8 cellular contexts compared by ENCODE assay signal in genomic region chr22:31662668-31663037, GRCh38. TPM values are rescaled to one million over a fixed set of nuclear protein-coding genes. Genes with fewer than 3 reads are reported as not detected.
DNase-seq lines count a peak whose midpoint lies in the region; ATAC-seq and TF ChIP-seq lines count a peak whose summit lies in the region.

No MANE protein-coding gene starts in this region.

- TF ChIP-seq POLR2A in sigmoid colon (IDR thresholded peaks at IDR 0.05) = no peak

- POLR2A ChIA-PET in T-cell (lab: Charles Lee) = interaction anchor here (0.6 to 1.9 kb wide), 4 partner anchors 14 to 91 kb away, joined by 5 to 15 read pairs (median 6); partner anchors contain the start of gene DEPDC5 (in 1 of the 2)

- intact Hi-C loops in sigmoid colon (cut with DNase I) = loop anchor here (2.0 kb wide), 1 partner anchor 90 kb away; no protein-coding TSS in a partner anchor

- peak overlapping the region; percentile 83 for H3K4me3 ChIP-seq in GM12875 (ENCODE audit: low read depth, low read length)
- H3K4me3 ChIP-seq in fibroblast of pulmonary artery (replicated peaks; ENCODE audit: low read depth, low read length) = peak overlapping the region; percentile 72
- H3K4me3 ChIP-seq in sigmoid colon = peak overlapping the region; percentile 64 to 94 (median 80)

- no peak for TF ChIP-seq EP300 in sigmoid colon (IDR thresholded peaks at IDR 0.05)

- H3K36me3 Mint-ChIP-seq in T-cell = peaks cover 6% of the 10 kb centered on the region

- peak overlapping the region; percentile 74 to 78 (median 76) for H3K27ac ChIP-seq in sigmoid colon

- H3K27ac Mint-ChIP-seq in T-cell = peak overlapping the region; percentile 92 to 95

- peak overlapping the region; percentile 90 to 99 (median 97) for H3K4me3 Mint-ChIP-seq in T-cell

- 21 to 58% methylated on average over 8 of the region's 8 CpGs for WGBS in sigmoid colon, 2 donors

- DNase-seq in T-cell (no peak), fibroblast of pulmonary artery (ENCODE audit: low read depth) (no peak), sigmoid colon (no peak), cerebellar cortex (ENCODE audit: low spot score) (no peak), T1000 (lab: John Stamatoyannopoulos, UW) (no peak)

- ATAC-seq in T-cell (replicated peaks in 1 of 4) = no peak
- no peak for ATAC-seq in GM18861 (IDR thresholded peaks at IDR 0.05; ENCODE audit: unreplicated experiment)
- ATAC-seq in GM21576 (IDR thresholded peaks at IDR 0.05; ENCODE audit: unreplicated experiment) = no peak

- TF ChIP-seq CTCF in GM12875 (IDR thresholded peaks at IDR 0.05; ENCODE audit: borderline replicate concordance, insufficient read depth, low read depth, low read length) (no peak), fibroblast of pulmonary artery (IDR thresholded peaks at IDR 0.05; ENCODE audit: low read length, missing control alignments) (no peak), sigmoid colon (IDR thresholded peaks at IDR 0.05) (no peak)

- CTCF ChIA-PET in T-cell (lab: Charles Lee) = interaction anchor here in 1 of 2 donors (0.9 to 2.6 kb wide), 6 partner anchors 11 to 316 kb away, joined by 3 to 16 read pairs (median 4); partner anchors contain the start of gene PATZ1

- H3K4me1 Mint-ChIP-seq in T-cell = peaks cover 37 to 44% (median 38%) of the 10 kb centered on the region in 3 donors

- no peaks in the 10 kb centered on the region for H3K27me3 Mint-ChIP-seq in T-cell

- H3K27me3 ChIP-seq in sigmoid colon = no peaks in the 10 kb centered on the region

- no peaks in the 10 kb centered on the region for H3K9me3 Mint-ChIP-seq in T-cell

- no peaks in the 10 kb centered on the region for H3K9me3 ChIP-seq in sigmoid colon

- peaks cover 0 to 19% (median 13%) of the 10 kb centered on the region in 4 donors for H3K4me1 ChIP-seq in sigmoid colon

- no peaks in the 10 kb centered on the region for H3K36me3 ChIP-seq in sigmoid colon

RNA-seq across cellular contexts. Expression of gene PISD, which starts 0.6 kb away (rescaled TPM):
- total RNA-seq in T-cell (10 to 100 TPM; 35.0 to 44.2 (median 39.3) TPM), sigmoid colon (10 to 100 TPM; 17.3 to 40.3 (median 26.6) TPM)
- polyA plus RNA-seq in sigmoid colon = 10 to 100 TPM; 10.8 to 29.3 (median 11.6) TPM
